1 cellular context compared by ENCODE assay signal in the genomic region with DNA sequence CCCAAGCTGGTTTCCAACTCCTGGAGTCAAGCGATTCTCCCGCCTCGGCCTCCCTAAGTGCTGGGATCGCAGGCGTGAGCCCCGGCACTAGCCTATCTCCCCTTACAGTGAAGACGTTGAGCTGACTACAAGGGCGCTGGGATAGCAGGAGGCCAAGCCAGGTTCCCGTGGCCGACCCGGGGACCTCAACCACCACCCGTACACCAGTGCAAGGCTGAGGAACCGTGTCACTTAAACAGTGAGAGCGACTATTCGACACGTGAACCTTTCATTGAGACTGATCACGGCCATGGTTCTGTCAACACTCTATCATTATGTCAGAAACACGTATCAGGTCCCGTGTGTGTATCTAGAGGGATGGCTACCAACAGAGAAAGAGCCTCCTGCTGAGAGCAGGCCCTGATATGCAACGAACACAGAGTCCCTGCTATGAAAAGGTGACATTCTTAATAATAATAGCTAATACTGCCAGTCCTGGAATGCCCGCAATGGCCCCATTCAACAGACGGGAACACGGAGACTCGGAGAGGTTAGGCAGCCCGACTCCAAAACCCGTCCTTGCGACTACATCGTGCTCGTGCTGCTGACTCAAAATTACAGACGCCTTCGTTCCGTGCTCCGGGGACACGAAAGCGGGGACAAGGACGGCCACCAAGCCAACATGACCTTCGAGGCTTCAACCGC.
TF ChIP-seq lines count a peak whose summit lies in the region.

No MANE protein-coding gene starts in this region.

TF ChIP-seq in GM23338, 12 proteins besides CTCF, POLR2A, EP300 and RAD21 (continued from another document):
- TF ChIP-seq, protein P1, sequence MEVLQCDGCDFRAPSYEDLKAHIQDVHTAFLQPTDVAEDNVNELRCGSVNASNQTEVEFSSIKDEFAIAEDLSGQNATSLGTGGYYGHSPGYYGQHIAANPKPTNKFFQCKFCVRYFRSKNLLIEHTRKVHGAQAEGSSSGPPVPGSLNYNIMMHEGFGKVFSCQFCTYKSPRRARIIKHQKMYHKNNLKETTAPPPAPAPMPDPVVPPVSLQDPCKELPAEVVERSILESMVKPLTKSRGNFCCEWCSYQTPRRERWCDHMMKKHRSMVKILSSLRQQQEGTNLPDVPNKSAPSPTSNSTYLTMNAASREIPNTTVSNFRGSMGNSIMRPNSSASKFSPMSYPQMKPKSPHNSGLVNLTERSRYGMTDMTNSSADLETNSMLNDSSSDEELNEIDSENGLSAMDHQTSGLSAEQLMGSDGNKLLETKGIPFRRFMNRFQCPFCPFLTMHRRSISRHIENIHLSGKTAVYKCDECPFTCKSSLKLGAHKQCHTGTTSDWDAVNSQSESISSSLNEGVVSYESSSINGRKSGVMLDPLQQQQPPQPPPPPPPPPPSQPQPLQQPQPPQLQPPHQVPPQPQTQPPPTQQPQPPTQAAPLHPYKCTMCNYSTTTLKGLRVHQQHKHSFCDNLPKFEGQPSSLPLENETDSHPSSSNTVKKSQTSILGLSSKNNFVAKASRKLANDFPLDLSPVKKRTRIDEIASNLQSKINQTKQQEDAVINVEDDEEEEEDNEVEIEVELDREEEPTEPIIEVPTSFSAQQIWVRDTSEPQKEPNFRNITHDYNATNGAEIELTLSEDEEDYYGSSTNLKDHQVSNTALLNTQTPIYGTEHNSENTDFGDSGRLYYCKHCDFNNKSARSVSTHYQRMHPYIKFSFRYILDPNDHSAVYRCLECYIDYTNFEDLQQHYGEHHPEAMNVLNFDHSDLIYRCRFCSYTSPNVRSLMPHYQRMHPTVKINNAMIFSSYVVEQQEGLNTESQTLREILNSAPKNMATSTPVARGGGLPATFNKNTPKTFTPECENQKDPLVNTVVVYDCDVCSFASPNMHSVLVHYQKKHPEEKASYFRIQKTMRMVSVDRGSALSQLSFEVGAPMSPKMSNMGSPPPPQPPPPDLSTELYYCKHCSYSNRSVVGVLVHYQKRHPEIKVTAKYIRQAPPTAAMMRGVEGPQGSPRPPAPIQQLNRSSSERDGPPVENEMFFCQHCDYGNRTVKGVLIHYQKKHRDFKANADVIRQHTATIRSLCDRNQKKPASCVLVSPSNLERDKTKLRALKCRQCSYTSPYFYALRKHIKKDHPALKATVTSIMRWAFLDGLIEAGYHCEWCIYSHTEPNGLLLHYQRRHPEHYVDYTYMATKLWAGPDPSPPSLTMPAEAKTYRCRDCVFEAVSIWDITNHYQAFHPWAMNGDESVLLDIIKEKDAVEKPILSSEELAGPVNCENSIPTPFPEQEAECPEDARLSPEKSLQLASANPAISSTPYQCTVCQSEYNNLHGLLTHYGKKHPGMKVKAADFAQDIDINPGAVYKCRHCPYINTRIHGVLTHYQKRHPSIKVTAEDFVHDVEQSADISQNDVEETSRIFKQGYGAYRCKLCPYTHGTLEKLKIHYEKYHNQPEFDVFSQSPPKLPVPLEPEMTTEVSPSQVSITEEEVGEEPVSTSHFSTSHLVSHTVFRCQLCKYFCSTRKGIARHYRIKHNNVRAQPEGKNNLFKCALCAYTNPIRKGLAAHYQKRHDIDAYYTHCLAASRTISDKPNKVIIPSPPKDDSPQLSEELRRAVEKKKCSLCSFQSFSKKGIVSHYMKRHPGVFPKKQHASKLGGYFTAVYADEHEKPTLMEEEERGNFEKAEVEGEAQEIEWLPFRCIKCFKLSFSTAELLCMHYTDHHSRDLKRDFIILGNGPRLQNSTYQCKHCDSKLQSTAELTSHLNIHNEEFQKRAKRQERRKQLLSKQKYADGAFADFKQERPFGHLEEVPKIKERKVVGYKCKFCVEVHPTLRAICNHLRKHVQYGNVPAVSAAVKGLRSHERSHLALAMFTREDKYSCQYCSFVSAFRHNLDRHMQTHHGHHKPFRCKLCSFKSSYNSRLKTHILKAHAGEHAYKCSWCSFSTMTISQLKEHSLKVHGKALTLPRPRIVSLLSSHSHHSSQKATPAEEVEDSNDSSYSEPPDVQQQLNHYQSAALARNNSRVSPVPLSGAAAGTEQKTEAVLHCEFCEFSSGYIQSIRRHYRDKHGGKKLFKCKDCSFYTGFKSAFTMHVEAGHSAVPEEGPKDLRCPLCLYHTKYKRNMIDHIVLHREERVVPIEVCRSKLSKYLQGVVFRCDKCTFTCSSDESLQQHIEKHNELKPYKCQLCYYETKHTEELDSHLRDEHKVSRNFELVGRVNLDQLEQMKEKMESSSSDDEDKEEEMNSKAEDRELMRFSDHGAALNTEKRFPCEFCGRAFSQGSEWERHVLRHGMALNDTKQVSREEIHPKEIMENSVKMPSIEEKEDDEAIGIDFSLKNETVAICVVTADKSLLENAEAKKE (CRISPR knock-in tag; IDR thresholded peaks at IDR 0.05), result no peak
- TF ChIP-seq ZNF331 (CRISPR knock-in tag; IDR thresholded peaks at IDR 0.05; ENCODE audit: low read depth), result no peak
- TF ChIP-seq EZH2phosphoT487 (IDR thresholded peaks at IDR 0.05; ENCODE audit: unreplicated experiment), result no peak
- TF ChIP-seq STAT1 (IDR thresholded peaks at IDR 0.05; ENCODE audit: unreplicated experiment), result no peak
- TF ChIP-seq, protein P2, sequence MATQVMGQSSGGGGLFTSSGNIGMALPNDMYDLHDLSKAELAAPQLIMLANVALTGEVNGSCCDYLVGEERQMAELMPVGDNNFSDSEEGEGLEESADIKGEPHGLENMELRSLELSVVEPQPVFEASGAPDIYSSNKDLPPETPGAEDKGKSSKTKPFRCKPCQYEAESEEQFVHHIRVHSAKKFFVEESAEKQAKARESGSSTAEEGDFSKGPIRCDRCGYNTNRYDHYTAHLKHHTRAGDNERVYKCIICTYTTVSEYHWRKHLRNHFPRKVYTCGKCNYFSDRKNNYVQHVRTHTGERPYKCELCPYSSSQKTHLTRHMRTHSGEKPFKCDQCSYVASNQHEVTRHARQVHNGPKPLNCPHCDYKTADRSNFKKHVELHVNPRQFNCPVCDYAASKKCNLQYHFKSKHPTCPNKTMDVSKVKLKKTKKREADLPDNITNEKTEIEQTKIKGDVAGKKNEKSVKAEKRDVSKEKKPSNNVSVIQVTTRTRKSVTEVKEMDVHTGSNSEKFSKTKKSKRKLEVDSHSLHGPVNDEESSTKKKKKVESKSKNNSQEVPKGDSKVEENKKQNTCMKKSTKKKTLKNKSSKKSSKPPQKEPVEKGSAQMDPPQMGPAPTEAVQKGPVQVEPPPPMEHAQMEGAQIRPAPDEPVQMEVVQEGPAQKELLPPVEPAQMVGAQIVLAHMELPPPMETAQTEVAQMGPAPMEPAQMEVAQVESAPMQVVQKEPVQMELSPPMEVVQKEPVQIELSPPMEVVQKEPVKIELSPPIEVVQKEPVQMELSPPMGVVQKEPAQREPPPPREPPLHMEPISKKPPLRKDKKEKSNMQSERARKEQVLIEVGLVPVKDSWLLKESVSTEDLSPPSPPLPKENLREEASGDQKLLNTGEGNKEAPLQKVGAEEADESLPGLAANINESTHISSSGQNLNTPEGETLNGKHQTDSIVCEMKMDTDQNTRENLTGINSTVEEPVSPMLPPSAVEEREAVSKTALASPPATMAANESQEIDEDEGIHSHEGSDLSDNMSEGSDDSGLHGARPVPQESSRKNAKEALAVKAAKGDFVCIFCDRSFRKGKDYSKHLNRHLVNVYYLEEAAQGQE (IDR thresholded peaks at IDR 0.05; ENCODE audit: unreplicated experiment), result no peak
- TF ChIP-seq POLR2AphosphoS5 (IDR thresholded peaks at IDR 0.05; ENCODE audit: low read depth), result no peak
- no peak for TF ChIP-seq JUNB (IDR thresholded peaks at IDR 0.05; ENCODE audit: unreplicated experiment)
- TF ChIP-seq, protein P3, sequence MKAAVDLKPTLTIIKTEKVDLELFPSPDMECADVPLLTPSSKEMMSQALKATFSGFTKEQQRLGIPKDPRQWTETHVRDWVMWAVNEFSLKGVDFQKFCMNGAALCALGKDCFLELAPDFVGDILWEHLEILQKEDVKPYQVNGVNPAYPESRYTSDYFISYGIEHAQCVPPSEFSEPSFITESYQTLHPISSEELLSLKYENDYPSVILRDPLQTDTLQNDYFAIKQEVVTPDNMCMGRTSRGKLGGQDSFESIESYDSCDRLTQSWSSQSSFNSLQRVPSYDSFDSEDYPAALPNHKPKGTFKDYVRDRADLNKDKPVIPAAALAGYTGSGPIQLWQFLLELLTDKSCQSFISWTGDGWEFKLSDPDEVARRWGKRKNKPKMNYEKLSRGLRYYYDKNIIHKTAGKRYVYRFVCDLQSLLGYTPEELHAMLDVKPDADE (IDR thresholded peaks at IDR 0.05), result no peak
TF ChIP-seq in GM23338: peak in this region for 0.
